9 cellular contexts compared by ENCODE assay signal in genomic region chr14:64191756-64192155, GRCh38.
A peak's percentile ranks its signal among the peaks of the same experiment; 100 is the strongest.
DNase-seq lines count a peak whose midpoint lies in the region; ATAC-seq and TF ChIP-seq lines count a peak whose summit lies in the region.
"Had no signal": no experiment of that assay in that cellular context is flagged by ENCODE, and none has a peak within 500 bp of the region (broad histone marks: within the 10 kb centered on the region; RNA-seq: fewer than 3 reads in every experiment).

No MANE protein-coding gene starts in this region.

- no peak overlapping the region for H3K4me2 ChIP-seq in H9 (ENCODE audit: insufficient read depth, insufficient read length, low read length)

- H2AK5ac ChIP-seq in H9 (ENCODE audit: insufficient read length, low read length): no peak overlapping the region

- H4K8ac ChIP-seq in H9 (replicated peaks; ENCODE audit: insufficient read length, low read depth, low read length): no peak overlapping the region

- no peak overlapping the region for H2BK12ac ChIP-seq in H9 (ENCODE audit: insufficient read length, low read depth, low read length)

- no peak overlapping the region for H4K91ac ChIP-seq in H9 (ENCODE audit: insufficient read length, low read depth, low read length)

- no CpG with 5 or more reads among the region's 2 CpGs for WGBS in H9 (ENCODE audit: extremely low coverage, insufficient read length, low lambda C conversion rate)

- no peaks in the 10 kb centered on the region for H3K9me3 Mint-ChIP-seq in H9

- H4K20me1 ChIP-seq in H9 (ENCODE audit: control insufficient read depth, insufficient read depth, insufficient read length): no peaks in the 10 kb centered on the region

- peak overlapping the region; percentile 10; the same call in 1 of the 2 replicates for H3K27ac ChIP-seq in ACC112 (ENCODE audit: low read depth, low read length)
- H3K27ac ChIP-seq in H9 (ENCODE audit: insufficient read length, low read depth, low read length): no peak overlapping the region

- H3K4me3 ChIP-seq in ACC112 (ENCODE audit: low read depth, low read length): no peak overlapping the region; the same call in 1 of the 2 replicates
- H3K4me3 ChIP-seq in foreskin fibroblast (ENCODE audit: low read depth in 1 of 2, low read length in 2 of 2): no peak overlapping the region

- no peak overlapping the region for H2BK15ac ChIP-seq in H9 (ENCODE audit: low read depth, low read length)

- no peak overlapping the region for H3K56ac ChIP-seq in H9 (ENCODE audit: insufficient read length, low read depth, low read length)

- H3K79me2 ChIP-seq in ACC112 (ENCODE audit: control insufficient read depth, insufficient read depth, low read length, unreplicated experiment): no peaks in the 10 kb centered on the region
- no peaks in the 10 kb centered on the region for H3K79me2 ChIP-seq in H9 (ENCODE audit: insufficient read depth, low read length)

- H3K9me3 ChIP-seq in H9 (ENCODE audit: control insufficient read depth, low read depth, low read length): no peaks in the 10 kb centered on the region

- H2AFZ ChIP-seq in ACC112 (ENCODE audit: low read length, unreplicated experiment) (no peak overlapping the region), H9 (ENCODE audit: low read length) (no peak overlapping the region)

- peaks cover 70 to 72% of the 10 kb centered on the region in 2 experiments for H3K4me1 Mint-ChIP-seq in H9

- peaks cover 2% of the 10 kb centered on the region for H3K23me2 ChIP-seq in H9 (ENCODE audit: insufficient read length, low read depth, low read length, poor library complexity, severe bottlenecking)

- no peak overlapping the region for H2BK5ac ChIP-seq in H9 (ENCODE audit: insufficient read length, low read length)

- H3K4me3 Mint-ChIP-seq in H9: no peak overlapping the region

- ATAC-seq in activated CD4-positive, CD25-positive, alpha-beta regulatory T cell treated with anti-CD3 and anti-CD28 coated beads, Interleukin-2, amount 50 U/mL, for 24 hours: no peak

- no peaks in the 10 kb centered on the region for H3K36me3 ChIP-seq in ACC112 (ENCODE audit: insufficient read depth, low read length)

- H3K9ac ChIP-seq in H9 (ENCODE audit: extremely low read depth, insufficient read length, low read length): no peak overlapping the region

- H4K5ac ChIP-seq in H9 (ENCODE audit: insufficient read length, low read depth, low read length): no peak overlapping the region

- peak overlapping the region in 2 of 3 experiments; percentile 19 to 45; a peak in 3 of 7 replicates for H3K27ac Mint-ChIP-seq in H9

- H3K23ac ChIP-seq in H9 (ENCODE audit: insufficient read length, low read depth, low read length): no peak overlapping the region

- no peak for TF ChIP-seq CTCF in H9 (conservative IDR thresholded peaks at IDR 0.05)
- TF ChIP-seq CTCF in foreskin fibroblast (IDR thresholded peaks at IDR 0.05; ENCODE audit: low read depth, low read length): no peak

- DNase-seq in H9 (no peak), amniotic stem cell (lab: John Stamatoyannopoulos, UW) (peak; percentile 11), foreskin fibroblast (peak; percentile 77 to 85), SHP77 (lab: John Stamatoyannopoulos, UW) (no peak), T-helper 9 cell (no peak), NCI-H345 treated with DMSO at 0.1 percent for 48 hours (lab: John Stamatoyannopoulos, UW; ENCODE audit: unreplicated experiment) (no peak)
- DNase-seq: NCI-H1092 treated with DMSO at 0.1 percent for 48 hours had no signal

- no peak overlapping the region for H3K4ac ChIP-seq in H9 (ENCODE audit: low read depth, low read length)

- no peak overlapping the region for H2BK120ac ChIP-seq in H9 (ENCODE audit: low read depth, low read length, poor library complexity, severe bottlenecking)

- peaks cover 22 to 47% (median 31%) of the 10 kb centered on the region in 3 experiments; a peak in 6 of 7 replicates for H3K36me3 Mint-ChIP-seq in H9 (ENCODE audit: insufficient read depth in 1 of 3, low read depth in 3 of 3)

- H3K4me1 ChIP-seq in ACC112 (ENCODE audit: control insufficient read depth, insufficient read depth, low read length, unreplicated experiment) (peaks cover 11% of the 10 kb centered on the region), H9 (ENCODE audit: insufficient read depth, low read length) (peaks cover 6% of the 10 kb centered on the region; the same call in 1 of the 2 replicates)

- H3K18ac ChIP-seq in H9 (ENCODE audit: insufficient read length, low read depth, low read length): no peak overlapping the region

- no peak overlapping the region for H2BK20ac ChIP-seq in H9 (ENCODE audit: low read depth, low read length, poor library complexity, severe bottlenecking)

- no peak overlapping the region for H3T11ph ChIP-seq in H9 (ENCODE audit: low read length)

- H3K14ac ChIP-seq in H9 (ENCODE audit: insufficient read depth, low read length): no peak overlapping the region

- H3K79me1 ChIP-seq in H9 (ENCODE audit: insufficient read depth, low read depth, low read length, poor library complexity, severe bottlenecking): no peaks in the 10 kb centered on the region

- H3K27me3 ChIP-seq in ACC112 (ENCODE audit: insufficient read depth, low read length): no peaks in the 10 kb centered on the region
- no peaks in the 10 kb centered on the region for H3K27me3 ChIP-seq in H9 (ENCODE audit: insufficient read depth, low read length)

- H3K27me3 Mint-ChIP-seq in H9 (ENCODE audit: low read depth): no peaks in the 10 kb centered on the region

Comparison
In these comparisons a context has a peak if more than half of its experiments do, and no peak if none do; other contexts are left out.
1. DNase-seq: peak in amniotic stem cell (single experiment) and foreskin fibroblast (2 of 2); none in H9 (single experiment), SHP77 (0 of 2), T-helper 9 cell (single experiment) and NCI-H345 treated with DMSO at 0.1 percent for 48 hours (single experiment).